Comparison of ENCODE assay signal across 25 cellular contexts in the genomic region with DNA sequence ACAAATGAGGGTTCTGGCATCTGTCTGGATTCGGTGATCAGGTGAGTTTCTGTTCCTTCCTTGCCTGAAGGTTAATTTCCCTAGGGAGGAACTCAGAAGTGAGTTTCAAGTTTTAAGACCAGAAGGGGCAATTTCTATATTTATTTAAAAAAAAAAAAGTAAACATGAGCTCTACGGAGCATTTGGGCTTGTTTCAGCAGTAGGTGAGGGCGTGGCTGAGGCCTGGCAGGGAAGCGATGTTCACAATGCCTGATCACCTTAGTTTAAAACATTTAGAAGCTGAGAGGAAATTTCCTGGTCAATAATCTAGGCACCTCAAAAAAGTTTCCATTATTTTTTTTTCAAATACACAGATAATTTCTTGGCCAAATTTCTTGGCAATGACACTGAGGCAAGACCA.
"Had no signal": no experiment of that assay in that cellular context is flagged by ENCODE, and none has a peak within 500 bp of the region (broad histone marks: within the 10 kb centered on the region; RNA-seq: fewer than 3 reads in every experiment).

No MANE protein-coding gene starts in this region.

- H3K27ac ChIP-seq: ascending aorta, brain microvascular endothelial cell had no signal

- ATAC-seq: activated naive CD8-positive, alpha-beta T cell treated with anti-CD3 and anti-CD28 coated beads, Interleukin-2, amount 50 U/mL, for 24 hours; activated T-cell treated with anti-CD3 and anti-CD28 coated beads, Interleukin-2, amount 50 U/mL, for 72 hours; esophagus mucosa; WTC11 had no signal

- H3K27me3 Mint-ChIP-seq: activated CD4-positive, alpha-beta memory T cell treated with anti-CD3 and anti-CD28 coated beads, Interleukin-2, amount 10 ng/mL, durations not matched to agents 7 days and 5 days; activated CD4-positive, alpha-beta T cell treated with anti-CD3 and anti-CD28 coated beads, Interleukin-2, amount 10 ng/mL, durations not matched to agents 7 days and 5 days; activated naive CD4-positive, alpha-beta T cell treated with anti-CD3 and anti-CD28 coated beads, Interleukin-2, amount 50 U/mL, for 24 hours; activated naive CD8-positive, alpha-beta T cell treated with anti-CD3 and anti-CD28 coated beads for 36 hours; activated naive CD8-positive, alpha-beta T cell treated with anti-CD3 and anti-CD28 coated beads, Interleukin-2, amount 50 U/mL, for 24 hours; activated T-cell treated with anti-CD3 and anti-CD28 coated beads, Interleukin-2, amount 50 U/mL, for 24 hours; central memory CD8-positive, alpha-beta T cell had no signal

- H3K36me3 Mint-ChIP-seq: activated naive CD4-positive, alpha-beta T cell treated with anti-CD3 and anti-CD28 coated beads, Interleukin-2, amount 50 U/mL, for 24 hours; activated naive CD8-positive, alpha-beta T cell treated with anti-CD3 and anti-CD28 coated beads for 36 hours had no signal

- H3K4me3 ChIP-seq: ascending aorta had no signal

- H3K4me1 ChIP-seq: ascending aorta had no signal

- H3K4me3 Mint-ChIP-seq: activated CD4-positive, alpha-beta memory T cell treated with anti-CD3 and anti-CD28 coated beads, Interleukin-2, amount 10 ng/mL, durations not matched to agents 7 days and 5 days; activated CD4-positive, alpha-beta T cell treated with anti-CD3 and anti-CD28 coated beads, Interleukin-2, amount 10 ng/mL, durations not matched to agents 7 days and 5 days; activated naive CD4-positive, alpha-beta T cell treated with anti-CD3 and anti-CD28 coated beads, Interleukin-2, amount 50 U/mL, for 24 hours; activated naive CD8-positive, alpha-beta T cell treated with anti-CD3 and anti-CD28 coated beads for 36 hours; activated naive CD8-positive, alpha-beta T cell treated with anti-CD3 and anti-CD28 coated beads, Interleukin-2, amount 50 U/mL, for 24 hours; activated T-cell treated with anti-CD3 and anti-CD28 coated beads, Interleukin-2, amount 50 U/mL, for 24 hours; activated T-cell treated with anti-CD3 and anti-CD28 coated beads, Interleukin-2, amount 50 U/mL, for 72 hours; central memory CD8-positive, alpha-beta T cell; WTC11 had no signal

- H3K9me3 ChIP-seq: ascending aorta had no signal

- H3K36me3 ChIP-seq: ascending aorta, brain microvascular endothelial cell had no signal

- DNase-seq: activated CD4-positive, alpha-beta memory T cell treated with anti-CD3 and anti-CD28 coated beads, Interleukin-2, amount 10 ng/mL, durations not matched to agents 7 days and 5 days; activated CD4-positive, alpha-beta T cell treated with anti-CD3 and anti-CD28 coated beads for 1 hour; activated CD4-positive, alpha-beta T cell treated with anti-CD3 and anti-CD28 coated beads for 4 hours; activated CD4-positive, alpha-beta T cell treated with anti-CD3 and anti-CD28 coated beads, Interleukin-2, amount 10 ng/mL, durations not matched to agents 7 days and 5 days; activated CD4-positive, alpha-beta T cell treated with anti-CD3 and anti-CD28 coated beads, Interleukin-2, amount 50 U/mL, for 4 hours; activated CD8-positive, alpha-beta memory T cell treated with anti-CD3 and anti-CD28 coated beads, Interleukin-2, amount 50 U/mL, for 48 hours; activated gamma-delta T cell; activated naive CD4-positive, alpha-beta T cell; activated naive CD8-positive, alpha-beta T cell treated with anti-CD3 and anti-CD28 coated beads for 36 hours; activated naive CD8-positive, alpha-beta T cell treated with anti-CD3 and anti-CD28 coated beads, Interleukin-2, amount 50 U/mL, for 24 hours; activated T-cell treated with anti-CD3 and anti-CD28 coated beads for 4 hours; activated T-cell treated with anti-CD3 and anti-CD28 coated beads, Interleukin-2, amount 50 U/mL, for 24 hours; activated T-cell treated with anti-CD3 and anti-CD28 coated beads, Interleukin-2, amount 50 U/mL, for 72 hours; brain microvascular endothelial cell; cortex of kidney; dermis blood vessel endothelial cell; effector CD8-positive, alpha-beta T cell; foreskin fibroblast; head of caudate nucleus; T-helper 2 cell had no signal

- H3K4me1 Mint-ChIP-seq: activated CD4-positive, alpha-beta memory T cell treated with anti-CD3 and anti-CD28 coated beads, Interleukin-2, amount 10 ng/mL, durations not matched to agents 7 days and 5 days; activated CD4-positive, alpha-beta T cell treated with anti-CD3 and anti-CD28 coated beads, Interleukin-2, amount 10 ng/mL, durations not matched to agents 7 days and 5 days; activated naive CD4-positive, alpha-beta T cell treated with anti-CD3 and anti-CD28 coated beads, Interleukin-2, amount 50 U/mL, for 24 hours; activated naive CD8-positive, alpha-beta T cell treated with anti-CD3 and anti-CD28 coated beads for 36 hours; activated naive CD8-positive, alpha-beta T cell treated with anti-CD3 and anti-CD28 coated beads, Interleukin-2, amount 50 U/mL, for 24 hours; central memory CD8-positive, alpha-beta T cell; WTC11 had no signal

- H3K27ac Mint-ChIP-seq: activated CD4-positive, alpha-beta memory T cell treated with anti-CD3 and anti-CD28 coated beads, Interleukin-2, amount 10 ng/mL, durations not matched to agents 7 days and 5 days; activated CD4-positive, alpha-beta T cell treated with anti-CD3 and anti-CD28 coated beads, Interleukin-2, amount 10 ng/mL, durations not matched to agents 7 days and 5 days; activated naive CD4-positive, alpha-beta T cell treated with anti-CD3 and anti-CD28 coated beads, Interleukin-2, amount 50 U/mL, for 24 hours; activated naive CD8-positive, alpha-beta T cell treated with anti-CD3 and anti-CD28 coated beads for 36 hours; activated naive CD8-positive, alpha-beta T cell treated with anti-CD3 and anti-CD28 coated beads, Interleukin-2, amount 50 U/mL, for 24 hours; activated T-cell treated with anti-CD3 and anti-CD28 coated beads, Interleukin-2, amount 50 U/mL, for 24 hours; activated T-cell treated with anti-CD3 and anti-CD28 coated beads, Interleukin-2, amount 50 U/mL, for 72 hours; WTC11 had no signal

- H3K9me3 Mint-ChIP-seq: activated CD4-positive, alpha-beta memory T cell treated with anti-CD3 and anti-CD28 coated beads, Interleukin-2, amount 10 ng/mL, durations not matched to agents 7 days and 5 days had no signal

- H3K27me3 ChIP-seq: ascending aorta, brain microvascular endothelial cell had no signal
